ENCODE assay signal across 12 cellular contexts in genomic region chr6:122996797-122997520, GRCh38. TPM values are rescaled to one million over a fixed set of nuclear protein-coding genes. Genes with fewer than 3 reads are reported as not detected.
A peak's percentile ranks its signal among the peaks of the same experiment; 100 is the strongest.
DNase-seq lines count a peak whose midpoint lies in the region; ATAC-seq, FAIRE-seq and TF ChIP-seq lines count a peak whose summit lies in the region.
"Had no signal": no experiment of that assay in that cellular context is flagged by ENCODE, and none has a peak within 500 bp of the region (broad histone marks: within the 10 kb centered on the region; RNA-seq: fewer than 3 reads in every experiment).

No MANE protein-coding gene starts in this region.

- H2BK12ac ChIP-seq in neuronal stem cell (ENCODE audit: low read length), result no peak overlapping the region

- H3K4me1 ChIP-seq in A549, result no peaks in the 10 kb centered on the region
- H3K4me1 ChIP-seq in neuronal stem cell (ENCODE audit: control insufficient read depth in 2 of 2, insufficient read depth in 1 of 2, low read depth in 1 of 2, low read length in 2 of 2), result peaks cover 0 to 3% of the 10 kb centered on the region in 2 donors
- H3K4me1 ChIP-seq in Peyer's patch, result no peaks in the 10 kb centered on the region

- 58% methylated on average over 14 of the region's 19 CpGs for WGBS in A549 (ENCODE audit: missing lambda C conversion rate)
- no CpG with 5 or more reads among the region's 19 CpGs for WGBS in neuronal stem cell (ENCODE audit: extremely low coverage in 2 of 2, insufficient read length in 2 of 2, insufficient replicate concordance in 1 of 2), 2 donors

- no peak overlapping the region for H3K14ac ChIP-seq in neuronal stem cell (ENCODE audit: low read length)

- DNase-seq in A549 (ENCODE audit: low read depth in 1 of 2, low spot score in 1 of 2) (no peak), H7 (no peak), cerebellar cortex (ENCODE audit: low spot score) (peak; percentile 69), neuronal stem cell (ENCODE audit: low spot score) (no peak), Peyer's patch (no peak), A172 (ENCODE audit: low spot score) (no peak)
- DNase-seq: activated CD8-positive, alpha-beta memory T cell treated with anti-CD3 and anti-CD28 coated beads for 24 hours; CD8-positive, alpha-beta T cell had no signal

- POLR2A ChIA-PET in A549 (lab: Yijun Ruan, JAX), result no interaction called here

- no peak overlapping the region for H4K91ac ChIP-seq in neuronal stem cell (ENCODE audit: low read depth, low read length, poor library complexity)

- no peak for TF ChIP-seq EP300 in A549 (IDR thresholded peaks at IDR 0.05)

- TF ChIP-seq RAD21 in A549 (conservative IDR thresholded peaks at IDR 0.05 in 1 of 2, IDR thresholded peaks at IDR 0.05 in 1 of 2), result no peak

- H3K23ac ChIP-seq in neuronal stem cell (ENCODE audit: low read depth, low read length, poor library complexity), result no peak overlapping the region

- no peak overlapping the region for H3K27ac ChIP-seq in A549
- H3K27ac ChIP-seq in neuronal stem cell (replicated peaks; ENCODE audit: low read length), result no peak overlapping the region
- no peak overlapping the region for H3K27ac ChIP-seq in Peyer's patch

- ATAC-seq in A549 (peak; percentile 58 to 63; a peak in 3 of 6 replicates), HG02852 (IDR thresholded peaks at IDR 0.05; ENCODE audit: unreplicated experiment) (no peak), GM19395 (IDR thresholded peaks at IDR 0.05; ENCODE audit: unreplicated experiment) (no peak)
- ATAC-seq: CD8-positive, alpha-beta T cell had no signal

- peak overlapping the region; percentile 96 for H3K18ac ChIP-seq in neuronal stem cell (ENCODE audit: low read length)

- no peak overlapping the region for H2AK5ac ChIP-seq in neuronal stem cell (ENCODE audit: low read depth, low read length)

- FAIRE-seq in A549 (lab: Jason Lieb, UNC), result no peak
- FAIRE-seq: endometrium had no signal

- H3K36me3 ChIP-seq in H7 (replicated peaks; ENCODE audit: control insufficient read depth, insufficient read depth, low read length) (no peaks in the 10 kb centered on the region), neuronal stem cell (replicated peaks in 1 of 2; ENCODE audit: control insufficient read depth in 2 of 2, insufficient read depth in 2 of 2, low read length in 2 of 2) (no peaks in the 10 kb centered on the region), Peyer's patch (no peaks in the 10 kb centered on the region)

- H3K9me3 ChIP-seq in A549 (no peaks in the 10 kb centered on the region), neuronal stem cell (replicated peaks in 1 of 2; ENCODE audit: control insufficient read depth in 2 of 2, insufficient read depth in 1 of 2, low read depth in 1 of 2, low read length in 2 of 2) (no peaks in the 10 kb centered on the region), Peyer's patch (no peaks in the 10 kb centered on the region)

- H2AFZ ChIP-seq in neuronal stem cell (ENCODE audit: low read length), result peak overlapping the region; percentile 95

- H3K27me3 ChIP-seq in H7 (ENCODE audit: control insufficient read depth, insufficient read depth, low read length) (peaks cover 48% of the 10 kb centered on the region), neuronal stem cell (ENCODE audit: control insufficient read depth in 3 of 3, insufficient read depth in 3 of 3, low read depth in 1 of 3, low read length in 3 of 3) (peaks cover 2 to 31% (median 11%) of the 10 kb centered on the region in 3 experiments), Peyer's patch (peaks cover 0 to 7% of the 10 kb centered on the region in 2 donors)

- CTCF ChIA-PET in A549 (lab: Yijun Ruan, JAX), result no interaction called here

- no peak overlapping the region for H4K8ac ChIP-seq in neuronal stem cell (ENCODE audit: low read depth, low read length)

- H3K79me1 ChIP-seq in neuronal stem cell (ENCODE audit: low read depth, low read length), result no peaks in the 10 kb centered on the region

- H2BK5ac ChIP-seq in neuronal stem cell (ENCODE audit: low read length), result peak overlapping the region; percentile 68

- H3K4me2 ChIP-seq in A549 (peak overlapping the region; percentile 85), neuronal stem cell (ENCODE audit: insufficient read depth, low read length, poor library complexity, severe bottlenecking) (peak overlapping the region; percentile 71)

- no peak overlapping the region for H3K9ac ChIP-seq in neuronal stem cell (ENCODE audit: low read depth, low read length, poor library complexity)

- H2BK15ac ChIP-seq in neuronal stem cell (ENCODE audit: low read length), result no peak overlapping the region

- TF ChIP-seq POLR2A in A549 (IDR thresholded peaks at IDR 0.05; ENCODE audit: low read length), result no peak
- no peak for TF ChIP-seq POLR2A in Peyer's patch (IDR thresholded peaks at IDR 0.05)

- H2BK120ac ChIP-seq in neuronal stem cell (ENCODE audit: low read depth, low read length), result no peak overlapping the region

- H3K4me3 ChIP-seq in A549, result peak overlapping the region; percentile 42; the same call in 2 of the 3 replicates
- peak overlapping the region; percentile 79 for H3K4me3 ChIP-seq in H7 (ENCODE audit: insufficient read depth, low read depth, low read length)
- H3K4me3 ChIP-seq in neuronal stem cell (ENCODE audit: low read length in 2 of 2), result peak overlapping the region; percentile 58 to 91
- H3K4me3 ChIP-seq in Peyer's patch, result no peak overlapping the region

- no peak overlapping the region for H3K4ac ChIP-seq in neuronal stem cell (ENCODE audit: low read length)

- TF ChIP-seq CTCF in A549 (IDR thresholded peaks at IDR 0.05) (no peak), Peyer's patch (IDR thresholded peaks at IDR 0.05) (no peak)

TF ChIP-seq in A549, 52 proteins besides CTCF, POLR2A, EP300 and RAD21:
- TF ChIP-seq, protein P1, sequence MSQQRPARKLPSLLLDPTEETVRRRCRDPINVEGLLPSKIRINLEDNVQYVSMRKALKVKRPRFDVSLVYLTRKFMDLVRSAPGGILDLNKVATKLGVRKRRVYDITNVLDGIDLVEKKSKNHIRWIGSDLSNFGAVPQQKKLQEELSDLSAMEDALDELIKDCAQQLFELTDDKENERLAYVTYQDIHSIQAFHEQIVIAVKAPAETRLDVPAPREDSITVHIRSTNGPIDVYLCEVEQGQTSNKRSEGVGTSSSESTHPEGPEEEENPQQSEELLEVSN (IDR thresholded peaks at IDR 0.05; ENCODE audit: borderline replicate concordance, low read depth), result no peak
- TF ChIP-seq RCOR1 (IDR thresholded peaks at IDR 0.05; ENCODE audit: low read depth, low read length) (no peak), TP53 (CRISPR knock-in tag; IDR thresholded peaks at IDR 0.05) (no peak), SMC3 (IDR thresholded peaks at IDR 0.05) (no peak), GATA3 (IDR thresholded peaks at IDR 0.05; ENCODE audit: borderline replicate concordance) (no peak), ESRRA (IDR thresholded peaks at IDR 0.05; ENCODE audit: borderline replicate concordance, low read length) (no peak), JUNB (IDR thresholded peaks at IDR 0.05) (no peak), HOXB13 (CRISPR knock-in tag; IDR thresholded peaks at IDR 0.05; ENCODE audit: low read depth) (no peak)
- TF ChIP-seq, protein P2, sequence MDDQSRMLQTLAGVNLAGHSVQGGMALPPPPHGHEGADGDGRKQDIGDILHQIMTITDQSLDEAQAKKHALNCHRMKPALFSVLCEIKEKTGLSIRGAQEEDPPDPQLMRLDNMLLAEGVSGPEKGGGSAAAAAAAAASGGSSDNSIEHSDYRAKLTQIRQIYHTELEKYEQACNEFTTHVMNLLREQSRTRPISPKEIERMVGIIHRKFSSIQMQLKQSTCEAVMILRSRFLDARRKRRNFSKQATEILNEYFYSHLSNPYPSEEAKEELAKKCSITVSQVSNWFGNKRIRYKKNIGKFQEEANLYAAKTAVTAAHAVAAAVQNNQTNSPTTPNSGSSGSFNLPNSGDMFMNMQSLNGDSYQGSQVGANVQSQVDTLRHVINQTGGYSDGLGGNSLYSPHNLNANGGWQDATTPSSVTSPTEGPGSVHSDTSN (IDR thresholded peaks at IDR 0.05), result no peak
TF ChIP-seq in A549: peak in this region for 0.

RNA-seq across cellular contexts. Expression of gene CLVS2, which starts 0.9 kb away (rescaled TPM):
- polyA plus RNA-seq in A549 (2011; rRNA removed) (0.01 and 0.04 TPM in 2 replicates), A549 (2017; fragmentation: RNase III; extraction: RNeasy Plus Mini Kit Qiagen cat#74134 plus additional on column Dnase treatment) (0.01 to 0.04 TPM in 2 of 3 replicates, not detected in the other)
- under 0.01 TPM in 1 of 2 replicates, not detected in the other for polyA plus RNA-seq in A549 (2012; cell fraction: cytosol; rRNA removed)
- not detected in 2 replicates for polyA plus RNA-seq in A549 (2012; cell fraction: nucleus; rRNA removed)
- 0.17 and 0.29 TPM in 2 replicates for polyA minus RNA-seq in A549 (2011; rRNA and poly(A)+ RNA removed)
- total RNA-seq in H7 (2014; rRNA removed; shearing (Covaris generic)), result 0.26 and 0.94 TPM in 2 replicates
- polyA plus RNA-seq in neuronal stem cell (2013, experiment 1 of 2), result 1.8 TPM
- polyA plus RNA-seq in neuronal stem cell (2013, experiment 2 of 2), result 1.8 TPM
- total RNA-seq in Peyer's patch, result under 1 TPM in 2 of 4 donors, not detected in 2; 0.09 to 0.13 TPM
- total RNA-seq in A172 (2014; rRNA removed; shearing (Covaris generic)), result not detected in 2 replicates
- total RNA-seq: CD8-positive, alpha-beta T cell; HT-29 had no signal

Comparison
In these comparisons a context has a peak if more than half of its experiments do, and no peak if none do; other contexts are left out.
1. ATAC-seq: peak in A549 (2 of 2); none in HG02852 (single experiment) and GM19395 (single experiment).
2. H3K4me3 ChIP-seq: peak in A549 (single experiment), H7 (single experiment) and neuronal stem cell (2 of 2); none in Peyer's patch (0 of 4).